34 cellular contexts compared by ENCODE assay signal in the genomic region with DNA sequence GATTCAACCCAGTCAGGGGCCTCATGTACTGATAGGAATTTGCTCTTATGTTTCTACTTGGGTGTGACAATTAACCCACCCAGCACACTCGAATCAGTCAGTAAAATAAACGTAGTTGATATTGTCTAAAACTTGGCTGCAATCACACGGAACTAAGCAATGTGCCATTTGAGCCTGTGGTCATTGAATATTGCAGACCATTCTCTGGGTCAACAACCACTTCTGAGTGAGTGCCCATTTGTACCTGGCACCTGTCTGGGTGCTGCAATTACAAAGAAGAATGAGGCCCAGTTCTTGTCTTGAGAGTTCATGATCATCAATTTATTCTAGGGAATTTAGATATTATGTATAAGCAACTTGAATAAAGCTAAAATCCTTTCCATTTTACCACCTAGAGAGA. TPM values are rescaled to one million over a fixed set of nuclear protein-coding genes. Genes with fewer than 3 reads are reported as not detected.
"Had no signal": no experiment of that assay in that cellular context is flagged by ENCODE, and none has a peak within 500 bp of the region (broad histone marks: within the 10 kb centered on the region; RNA-seq: fewer than 3 reads in every experiment).

No MANE protein-coding gene starts in this region.

- H3K9me3 Mint-ChIP-seq: activated CD4-positive, alpha-beta memory T cell treated with anti-CD3 and anti-CD28 coated beads for 36 hours; activated CD4-positive, alpha-beta T cell treated with anti-CD3 and anti-CD28 coated beads, Interleukin-2, amount 10 ng/mL, durations not matched to agents 24 days and 14 days; activated naive CD4-positive, alpha-beta T cell treated with anti-CD3 and anti-CD28 coated beads, Interleukin-2, amount 10 ng/mL, durations not matched to agents 7 days and 5 days; activated naive CD4-positive, alpha-beta T cell treated with anti-CD3 and anti-CD28 coated beads, Interleukin-2, amount 50 U/mL, for 72 hours; activated naive CD8-positive, alpha-beta T cell treated with anti-CD3 and anti-CD28 coated beads, Interleukin-2, amount 10 ng/mL, durations not matched to agents 7 days and 5 days; activated T-cell treated with anti-CD3 and anti-CD28 coated beads, Interleukin-2, amount 50 U/mL, for 72 hours; dendritic cell treated with granulocyte-macrophage colony-stimulating factor and Interleukin-4, amounts not matched to agents 40 ng/mL and 50 ng/mL, for 4 days; endodermal cell had no signal

- H3K36me3 Mint-ChIP-seq: activated CD4-positive, alpha-beta memory T cell treated with anti-CD3 and anti-CD28 coated beads for 36 hours; activated CD8-positive, alpha-beta memory T cell treated with anti-CD3 and anti-CD28 coated beads, Interleukin-2, amount 10 ng/mL, durations not matched to agents 7 days and 5 days; activated naive CD4-positive, alpha-beta T cell treated with anti-CD3 and anti-CD28 coated beads, Interleukin-2, amount 10 ng/mL, durations not matched to agents 7 days and 5 days; activated naive CD4-positive, alpha-beta T cell treated with anti-CD3 and anti-CD28 coated beads, Interleukin-2, amount 50 U/mL, for 72 hours; activated naive CD8-positive, alpha-beta T cell treated with anti-CD3 and anti-CD28 coated beads, Interleukin-2, amount 10 ng/mL, durations not matched to agents 7 days and 5 days; brain had no signal

- ATAC-seq: activated CD4-positive, alpha-beta T cell treated with anti-CD3 and anti-CD28 coated beads for 36 hours; activated CD8-positive, alpha-beta memory T cell treated with anti-CD3 and anti-CD28 coated beads, Interleukin-2, amount 10 ng/mL, durations not matched to agents 7 days and 5 days; activated CD8-positive, alpha-beta T cell treated with anti-CD3 and anti-CD28 coated beads, Interleukin-2, amount 10 ng/mL, durations not matched to agents 7 days and 5 days; activated naive CD4-positive, alpha-beta T cell treated with anti-CD3 and anti-CD28 coated beads, Interleukin-2, amount 50 U/mL, for 72 hours; activated T-cell treated with anti-CD3 and anti-CD28 coated beads, Interleukin-2, amount 50 U/mL, for 72 hours; foreskin keratinocyte; gastrocnemius medialis; heart left ventricle had no signal

- H3K4me1 Mint-ChIP-seq: activated CD4-positive, alpha-beta T cell treated with anti-CD3 and anti-CD28 coated beads for 36 hours; activated CD4-positive, alpha-beta T cell treated with anti-CD3 and anti-CD28 coated beads, Interleukin-2, amount 10 ng/mL, durations not matched to agents 24 days and 14 days; activated CD8-positive, alpha-beta memory T cell treated with anti-CD3 and anti-CD28 coated beads, Interleukin-2, amount 10 ng/mL, durations not matched to agents 7 days and 5 days; activated naive CD4-positive, alpha-beta T cell treated with anti-CD3 and anti-CD28 coated beads, Interleukin-2, amount 10 ng/mL, durations not matched to agents 7 days and 5 days; activated naive CD8-positive, alpha-beta T cell treated with anti-CD3 and anti-CD28 coated beads, Interleukin-2, amount 10 ng/mL, durations not matched to agents 7 days and 5 days had no signal

- H3K27me3 ChIP-seq: ascending aorta, breast epithelium, cardiac muscle cell, colonic mucosa, esophagus muscularis mucosa, gastrocnemius medialis had no signal

- H3K27me3 Mint-ChIP-seq: brain; dendritic cell treated with granulocyte-macrophage colony-stimulating factor and Interleukin-4, amounts not matched to agents 40 ng/mL and 50 ng/mL, for 4 days had no signal

- H3K27ac ChIP-seq: ascending aorta, breast epithelium, cardiac muscle cell, colonic mucosa, dorsolateral prefrontal cortex, esophagus muscularis mucosa, foreskin keratinocyte, gastrocnemius medialis, heart left ventricle had no signal

- H3K9me3 ChIP-seq: ascending aorta, breast epithelium, colonic mucosa, esophagus muscularis mucosa, gastrocnemius medialis, heart left ventricle had no signal

- H3K27ac Mint-ChIP-seq: activated CD4-positive, alpha-beta memory T cell treated with anti-CD3 and anti-CD28 coated beads for 36 hours; activated CD4-positive, alpha-beta T cell treated with anti-CD3 and anti-CD28 coated beads for 36 hours; activated CD4-positive, alpha-beta T cell treated with anti-CD3 and anti-CD28 coated beads, Interleukin-2, amount 10 ng/mL, durations not matched to agents 24 days and 14 days; activated CD8-positive, alpha-beta memory T cell treated with anti-CD3 and anti-CD28 coated beads, Interleukin-2, amount 10 ng/mL, durations not matched to agents 7 days and 5 days; activated CD8-positive, alpha-beta T cell treated with anti-CD3 and anti-CD28 coated beads, Interleukin-2, amount 10 ng/mL, durations not matched to agents 7 days and 5 days; activated naive CD4-positive, alpha-beta T cell treated with anti-CD3 and anti-CD28 coated beads, Interleukin-2, amount 10 ng/mL, durations not matched to agents 7 days and 5 days; activated naive CD4-positive, alpha-beta T cell treated with anti-CD3 and anti-CD28 coated beads, Interleukin-2, amount 50 U/mL, for 72 hours; activated naive CD8-positive, alpha-beta T cell treated with anti-CD3 and anti-CD28 coated beads, Interleukin-2, amount 10 ng/mL, durations not matched to agents 7 days and 5 days; activated T-cell treated with anti-CD3 and anti-CD28 coated beads, Interleukin-2, amount 50 U/mL, for 72 hours; dendritic cell treated with granulocyte-macrophage colony-stimulating factor and Interleukin-4, amounts not matched to agents 40 ng/mL and 50 ng/mL, for 4 days; endodermal cell had no signal

- H3K4me1 ChIP-seq: ascending aorta, breast epithelium, colonic mucosa, esophagus muscularis mucosa, foreskin keratinocyte, gastrocnemius medialis, heart left ventricle had no signal

- H3K36me3 ChIP-seq: ascending aorta, breast epithelium, cardiac muscle cell, colonic mucosa, esophagus muscularis mucosa, gastrocnemius medialis, heart left ventricle had no signal

- H3K4me3 ChIP-seq: ascending aorta, breast epithelium, cardiac muscle cell, colonic mucosa, dorsolateral prefrontal cortex, esophagus muscularis mucosa, gastrocnemius medialis, heart left ventricle had no signal

- H3K4me3 Mint-ChIP-seq: activated CD4-positive, alpha-beta memory T cell treated with anti-CD3 and anti-CD28 coated beads for 36 hours; activated CD4-positive, alpha-beta T cell treated with anti-CD3 and anti-CD28 coated beads for 36 hours; activated CD4-positive, alpha-beta T cell treated with anti-CD3 and anti-CD28 coated beads, Interleukin-2, amount 10 ng/mL, durations not matched to agents 24 days and 14 days; activated CD8-positive, alpha-beta memory T cell treated with anti-CD3 and anti-CD28 coated beads, Interleukin-2, amount 10 ng/mL, durations not matched to agents 7 days and 5 days; activated CD8-positive, alpha-beta T cell treated with anti-CD3 and anti-CD28 coated beads, Interleukin-2, amount 10 ng/mL, durations not matched to agents 7 days and 5 days; activated naive CD4-positive, alpha-beta T cell treated with anti-CD3 and anti-CD28 coated beads, Interleukin-2, amount 10 ng/mL, durations not matched to agents 7 days and 5 days; activated naive CD8-positive, alpha-beta T cell treated with anti-CD3 and anti-CD28 coated beads, Interleukin-2, amount 10 ng/mL, durations not matched to agents 7 days and 5 days; activated T-cell treated with anti-CD3 and anti-CD28 coated beads, Interleukin-2, amount 50 U/mL, for 72 hours; brain; dendritic cell treated with granulocyte-macrophage colony-stimulating factor and Interleukin-4, amounts not matched to agents 40 ng/mL and 50 ng/mL, for 4 days; endodermal cell had no signal

- DNase-seq: activated CD4-positive, alpha-beta memory T cell treated with anti-CD3 and anti-CD28 coated beads for 36 hours; activated CD4-positive, alpha-beta T cell treated with anti-CD3 and anti-CD28 coated beads for 36 hours; activated CD4-positive, alpha-beta T cell treated with anti-CD3 and anti-CD28 coated beads, Interleukin-2, amount 10 ng/mL, durations not matched to agents 24 days and 14 days; activated CD4-positive, CD25-positive, alpha-beta regulatory T cell; activated CD4-positive, CD25-positive, alpha-beta regulatory T cell treated with anti-CD3 and anti-CD28 coated beads, Interleukin-2, amount 50 U/mL, for 72 hours; activated CD8-positive, alpha-beta memory T cell treated with anti-CD3 and anti-CD28 coated beads, Interleukin-2, amount 10 ng/mL, durations not matched to agents 7 days and 5 days; activated CD8-positive, alpha-beta memory T cell treated with anti-CD3 and anti-CD28 coated beads, Interleukin-2, amount 50 U/mL, for 4 hours; activated CD8-positive, alpha-beta T cell treated with anti-CD3 and anti-CD28 coated beads, Interleukin-2, amount 10 ng/mL, durations not matched to agents 7 days and 5 days; activated gamma-delta T cell; activated naive CD4-positive, alpha-beta T cell; activated naive CD4-positive, alpha-beta T cell treated with anti-CD3 and anti-CD28 coated beads, Interleukin-2, amount 10 ng/mL, durations not matched to agents 7 days and 5 days; activated naive CD8-positive, alpha-beta T cell treated with anti-CD3 and anti-CD28 coated beads, Interleukin-2, amount 10 ng/mL, durations not matched to agents 7 days and 5 days; activated T-cell treated with anti-CD3 and anti-CD28 coated beads, Interleukin-2, amount 50 U/mL, for 1 hour; activated T-cell treated with anti-CD3 and anti-CD28 coated beads, Interleukin-2, amount 50 U/mL, for 72 hours; central memory CD4-positive, alpha-beta T cell; cerebellar nuclear complex; colonic mucosa; dorsolateral prefrontal cortex; effector memory CD4-positive, alpha-beta T cell; endodermal cell; erythroblast; foreskin keratinocyte; gastrocnemius medialis; glutamatergic neuron; heart left ventricle; T-helper 2 cell had no signal

RNA-seq across cellular contexts. Expression of a gene that starts 29.8 kb away (rescaled TPM):
- total RNA-seq: activated CD4-positive, alpha-beta memory T cell treated with anti-CD3 and anti-CD28 coated beads for 36 hours; activated CD4-positive, alpha-beta T cell treated with anti-CD3 and anti-CD28 coated beads for 36 hours; activated CD4-positive, alpha-beta T cell treated with anti-CD3 and anti-CD28 coated beads, Interleukin-2, amount 10 ng/mL, durations not matched to agents 24 days and 14 days; activated CD8-positive, alpha-beta memory T cell treated with anti-CD3 and anti-CD28 coated beads for 36 hours; activated CD8-positive, alpha-beta memory T cell treated with anti-CD3 and anti-CD28 coated beads, Interleukin-2, amount 10 ng/mL, durations not matched to agents 7 days and 5 days; activated CD8-positive, alpha-beta T cell treated with anti-CD3 and anti-CD28 coated beads, Interleukin-2, amount 10 ng/mL, durations not matched to agents 7 days and 5 days; activated naive CD4-positive, alpha-beta T cell treated with anti-CD3 and anti-CD28 coated beads, Interleukin-2, amount 50 U/mL, for 72 hours; activated naive CD8-positive, alpha-beta T cell treated with anti-CD3 and anti-CD28 coated beads, Interleukin-2, amount 10 ng/mL, durations not matched to agents 7 days and 5 days; activated T-cell treated with anti-CD3 and anti-CD28 coated beads, Interleukin-2, amount 50 U/mL, for 72 hours; ascending aorta; breast epithelium; colonic mucosa; endodermal cell; foreskin keratinocyte; gastrocnemius medialis; heart left ventricle had no signal
